Comparison of ENCODE assay signal across 34 cellular contexts in genomic region chr7:156162451-156162850, GRCh38.
"Had no signal": no experiment of that assay in that cellular context is flagged by ENCODE, and none has a peak within 500 bp of the region (broad histone marks: within the 10 kb centered on the region; RNA-seq: fewer than 3 reads in every experiment).

No MANE protein-coding gene starts in this region.

- ATAC-seq: activated T-cell treated with anti-CD3 and anti-CD28 coated beads, Interleukin-2, amount 50 U/mL, for 4 hours; Right ventricle myocardium inferior had no signal

- H3K9me3 ChIP-seq: ascending aorta, MG63, Peyer's patch had no signal

- H3K9me3 Mint-ChIP-seq: activated B cell treated with CpG ODN at 0.5 μM for 24 hours; activated CD4-positive, alpha-beta memory T cell treated with anti-CD3 and anti-CD28 coated beads for 36 hours; activated naive CD8-positive, alpha-beta T cell treated with anti-CD3 and anti-CD28 coated beads for 36 hours; activated T-cell treated with anti-CD3 and anti-CD28 coated beads, Interleukin-2, amount 50 U/mL, for 4 hours; activated T-helper 1 cell treated with anti-CD3 and anti-CD28 coated beads, Interleukin-12 subunit alpha, Interleukin-12 subunit beta, Interleukin-2, Interleukin-4 antibody, amounts not matched to agents 30 ng/mL and 10 ng/mL and 1 ng/mL, durations not matched to agents 14 hours and 24 hours and 36 hours had no signal

- DNase-seq: activated B cell treated with CpG ODN at 0.5 μM for 24 hours; activated CD4-positive, alpha-beta memory T cell treated with anti-CD3 and anti-CD28 coated beads for 36 hours; activated CD4-positive, alpha-beta T cell treated with anti-CD3 and anti-CD28 coated beads for 4 hours; activated CD4-positive, alpha-beta T cell treated with anti-CD3 and anti-CD28 coated beads, Interleukin-2, amount 50 U/mL, for 1 hour; activated CD4-positive, CD25-positive, alpha-beta regulatory T cell treated with anti-CD3 and anti-CD28 coated beads, Interleukin-2, amount 50 U/mL, for 72 hours; activated CD8-positive, alpha-beta memory T cell treated with anti-CD3 and anti-CD28 coated beads, Interleukin-2, amount 50 U/mL, for 4 hours; activated naive CD4-positive, alpha-beta T cell; activated naive CD4-positive, alpha-beta T cell treated with anti-CD3 and anti-CD28 coated beads, Interleukin-2, amount 50 U/mL, for 16 hours; activated naive CD8-positive, alpha-beta T cell treated with anti-CD3 and anti-CD28 coated beads for 36 hours; activated T-cell treated with anti-CD3 and anti-CD28 coated beads for 4 hours; activated T-cell treated with anti-CD3 and anti-CD28 coated beads, Interleukin-2, amount 50 U/mL, for 4 hours; amniotic stem cell; Kasumi-1; KG1; MG63; NCI-H1048; NCI-H1105 treated with DMSO at 0.1 percent for 48 hours; NCI-H1436; NCI-H1694; NCI-H1930; NCI-H2081 treated with DMSO at 0.1 percent for 48 hours; NCI-H345; NCI-H524 treated with DMSO at 0.1 percent for 48 hours; Peyer's patch; SW 1271; T-helper 1 cell; T-helper 2 cell; T-helper 9 cell had no signal

- H3K36me3 Mint-ChIP-seq: activated CD4-positive, alpha-beta memory T cell treated with anti-CD3 and anti-CD28 coated beads for 36 hours; activated naive CD8-positive, alpha-beta T cell treated with anti-CD3 and anti-CD28 coated beads for 36 hours had no signal

- H3K27me3 Mint-ChIP-seq: activated B cell treated with CpG ODN at 0.5 μM for 24 hours; activated CD4-positive, alpha-beta memory T cell treated with anti-CD3 and anti-CD28 coated beads for 36 hours had no signal

- H3K4me3 ChIP-seq: ascending aorta, cardiac muscle cell, MG63, Peyer's patch had no signal

- H3K27ac Mint-ChIP-seq: activated B cell treated with CpG ODN at 0.5 μM for 24 hours; activated CD4-positive, alpha-beta memory T cell treated with anti-CD3 and anti-CD28 coated beads for 36 hours; activated naive CD8-positive, alpha-beta T cell treated with anti-CD3 and anti-CD28 coated beads for 36 hours; activated T-helper 1 cell treated with anti-CD3 and anti-CD28 coated beads, Interleukin-12 subunit alpha, Interleukin-12 subunit beta, Interleukin-2, Interleukin-4 antibody, amounts not matched to agents 30 ng/mL and 10 ng/mL and 1 ng/mL, durations not matched to agents 14 hours and 24 hours and 36 hours had no signal

- H3K4me3 Mint-ChIP-seq: activated B cell treated with CpG ODN at 0.5 μM for 24 hours; activated CD4-positive, alpha-beta memory T cell treated with anti-CD3 and anti-CD28 coated beads for 36 hours; activated naive CD8-positive, alpha-beta T cell treated with anti-CD3 and anti-CD28 coated beads for 36 hours; activated T-cell treated with anti-CD3 and anti-CD28 coated beads, Interleukin-2, amount 50 U/mL, for 4 hours; activated T-helper 1 cell treated with anti-CD3 and anti-CD28 coated beads, Interleukin-12 subunit alpha, Interleukin-12 subunit beta, Interleukin-2, Interleukin-4 antibody, amounts not matched to agents 30 ng/mL and 10 ng/mL and 1 ng/mL, durations not matched to agents 14 hours and 24 hours and 36 hours had no signal

- H3K4me1 ChIP-seq: ascending aorta, Peyer's patch had no signal

- H3K27me3 ChIP-seq: ascending aorta, cardiac muscle cell, MG63, Peyer's patch had no signal

- H3K36me3 ChIP-seq: ascending aorta, cardiac muscle cell, MG63, Peyer's patch had no signal

- H3K4me1 Mint-ChIP-seq: activated B cell treated with CpG ODN at 0.5 μM for 24 hours; activated naive CD8-positive, alpha-beta T cell treated with anti-CD3 and anti-CD28 coated beads for 36 hours had no signal

- H3K27ac ChIP-seq: ascending aorta, cardiac muscle cell, Peyer's patch, RWPE1, VCaP had no signal
